19 cellular contexts compared by ENCODE assay signal in the genomic region with DNA sequence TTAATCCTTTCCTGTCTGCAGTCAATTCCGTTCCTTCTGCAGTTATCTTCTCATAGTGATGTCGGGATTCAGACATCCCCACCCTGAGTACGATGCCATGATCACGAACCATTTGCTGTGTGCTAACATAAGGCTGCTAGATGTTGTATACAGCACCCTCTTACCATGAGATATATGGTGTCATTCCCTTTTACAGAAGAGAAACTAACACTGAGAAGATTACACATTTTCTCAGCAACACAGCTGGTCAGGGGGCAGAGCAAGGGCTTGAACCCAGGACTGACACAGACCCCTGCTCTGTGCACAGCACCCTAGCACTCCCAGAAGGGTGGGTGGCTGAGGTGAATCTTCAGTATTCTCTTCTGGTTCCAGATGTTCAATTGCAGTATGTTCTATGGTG. TPM values are rescaled to one million over a fixed set of nuclear protein-coding genes. Genes with fewer than 3 reads are reported as not detected.
A peak's percentile ranks its signal among the peaks of the same experiment; 100 is the strongest.
DNase-seq lines count a peak whose midpoint lies in the region; ATAC-seq and TF ChIP-seq lines count a peak whose summit lies in the region.
"Had no signal": no experiment of that assay in that cellular context is flagged by ENCODE, and none has a peak within 500 bp of the region (broad histone marks: within the 10 kb centered on the region; RNA-seq: fewer than 3 reads in every experiment).

No MANE protein-coding gene starts in this region.

- H3K36me3 ChIP-seq in OCI-LY1 (ENCODE audit: insufficient read depth, low read length): no peaks in the 10 kb centered on the region
- no peaks in the 10 kb centered on the region for H3K36me3 ChIP-seq in tibial nerve
- H3K36me3 ChIP-seq: adrenal gland, esophagus muscularis mucosa had no signal

- peak; percentile 37 for ATAC-seq in HG02623 (IDR thresholded peaks at IDR 0.05; ENCODE audit: unreplicated experiment)
- ATAC-seq: CD8-positive, alpha-beta T cell; SK-N-SH treated with all-trans-retinoic acid at 6 μM for 48 hours had no signal

- H3K9ac ChIP-seq in OCI-LY1 (ENCODE audit: low read length): no peak overlapping the region; the same call in 1 of the 2 replicates

- peak overlapping the region; percentile 19; the same call in 1 of the 2 replicates for H3K4me2 ChIP-seq in OCI-LY1 (ENCODE audit: low read length)
- H3K4me2 ChIP-seq: PC-9 had no signal

- 76 to 95% methylated on average over 4 of the region's 4 CpGs for WGBS in tibial nerve, 2 donors

- no peak for DNase-seq in activated naive CD8-positive, alpha-beta T cell treated with anti-CD3 and anti-CD28 coated beads for 36 hours
- no peak for DNase-seq in putamen (ENCODE audit: low spot score)
- DNase-seq in tibial nerve (ENCODE audit: low spot score in 2 of 2): no peak
- DNase-seq in islet precursor cell: no peak
- no peak for DNase-seq in DMS153 treated with DMSO at 0.1 percent for 48 hours (lab: John Stamatoyannopoulos, UW; ENCODE audit: unreplicated experiment)
- DNase-seq: activated CD4-positive, alpha-beta T cell treated with anti-CD3 and anti-CD28 coated beads for 48 hours; adrenal gland; caudate nucleus; CD8-positive, alpha-beta T cell; immature natural killer cell; NCI-H2029; NCI-H510A; nephron progenitor cell; PC-9 had no signal

- no peak overlapping the region; the same call in 1 of the 2 replicates for H2AFZ ChIP-seq in OCI-LY1 (ENCODE audit: low read length)
- H2AFZ ChIP-seq: PC-9 had no signal

- H3K4me3 ChIP-seq in OCI-LY1 (ENCODE audit: low read depth, low read length, poor library complexity, severe bottlenecking) (no peak overlapping the region), tibial nerve (no peak overlapping the region)
- H3K4me3 ChIP-seq: adrenal gland, esophagus muscularis mucosa, PC-9 had no signal

- peaks cover 21% of the 10 kb centered on the region for H3K4me1 ChIP-seq in OCI-LY1 (ENCODE audit: insufficient read depth, low read length, severe bottlenecking)
- no peaks in the 10 kb centered on the region for H3K4me1 ChIP-seq in tibial nerve
- H3K4me1 ChIP-seq: adrenal gland had no signal

- no peaks in the 10 kb centered on the region for H4K20me1 ChIP-seq in OCI-LY1 (ENCODE audit: insufficient read depth, low read length)

- no peaks in the 10 kb centered on the region for H3K9me2 ChIP-seq in OCI-LY1 (ENCODE audit: low read depth, low read length)

- no peak for TF ChIP-seq CTCF in OCI-LY1 (IDR thresholded peaks at IDR 0.05; ENCODE audit: low read length)
- no peak for TF ChIP-seq CTCF in tibial nerve (IDR thresholded peaks at IDR 0.05)

- H3K9me3 Mint-ChIP-seq in activated naive CD8-positive, alpha-beta T cell (ENCODE audit: low read depth): no peaks in the 10 kb centered on the region
- H3K9me3 Mint-ChIP-seq in activated naive CD8-positive, alpha-beta T cell treated with anti-CD3 and anti-CD28 coated beads for 36 hours: no peaks in the 10 kb centered on the region
- H3K9me3 Mint-ChIP-seq: CD8-positive, alpha-beta T cell; immature natural killer cell; nephron progenitor cell had no signal

- H3K27me3 Mint-ChIP-seq in activated naive CD8-positive, alpha-beta T cell: no peaks in the 10 kb centered on the region
- no peaks in the 10 kb centered on the region for H3K27me3 Mint-ChIP-seq in activated naive CD8-positive, alpha-beta T cell treated with anti-CD3 and anti-CD28 coated beads for 36 hours

- no peak overlapping the region for H3K4me3 Mint-ChIP-seq in activated naive CD8-positive, alpha-beta T cell
- H3K4me3 Mint-ChIP-seq in activated naive CD8-positive, alpha-beta T cell treated with anti-CD3 and anti-CD28 coated beads for 36 hours: no peak overlapping the region
- H3K4me3 Mint-ChIP-seq: CD8-positive, alpha-beta T cell; immature natural killer cell; nephron progenitor cell had no signal

- TF ChIP-seq POLR2A in tibial nerve (IDR thresholded peaks at IDR 0.05): no peak

- peaks cover 36% of the 10 kb centered on the region for H3K4me1 Mint-ChIP-seq in activated naive CD8-positive, alpha-beta T cell (ENCODE audit: low read depth)
- peaks cover 40% of the 10 kb centered on the region for H3K4me1 Mint-ChIP-seq in activated naive CD8-positive, alpha-beta T cell treated with anti-CD3 and anti-CD28 coated beads for 36 hours

- peak overlapping the region; percentile 61 for H3K27ac Mint-ChIP-seq in activated naive CD8-positive, alpha-beta T cell
- no peak overlapping the region for H3K27ac Mint-ChIP-seq in activated naive CD8-positive, alpha-beta T cell treated with anti-CD3 and anti-CD28 coated beads for 36 hours
- H3K27ac Mint-ChIP-seq: CD8-positive, alpha-beta T cell; nephron progenitor cell had no signal

- H3K36me3 Mint-ChIP-seq in activated naive CD8-positive, alpha-beta T cell: no peaks in the 10 kb centered on the region
- H3K36me3 Mint-ChIP-seq in activated naive CD8-positive, alpha-beta T cell treated with anti-CD3 and anti-CD28 coated beads for 36 hours: peaks cover 2% of the 10 kb centered on the region
- H3K36me3 Mint-ChIP-seq: CD8-positive, alpha-beta T cell; immature natural killer cell had no signal

- H3K27me3 ChIP-seq in OCI-LY1 (ENCODE audit: insufficient read depth, low read length): no peaks in the 10 kb centered on the region
- H3K27me3 ChIP-seq in tibial nerve: no peaks in the 10 kb centered on the region
- H3K27me3 ChIP-seq: adrenal gland, esophagus muscularis mucosa had no signal

- H3K79me2 ChIP-seq in OCI-LY1 (ENCODE audit: insufficient read depth, low read length): no peaks in the 10 kb centered on the region

- no peaks in the 10 kb centered on the region for H3F3A ChIP-seq in OCI-LY1 (ENCODE audit: insufficient read depth, low read length)

- H3K9me3 ChIP-seq in OCI-LY1 (ENCODE audit: low read length): no peaks in the 10 kb centered on the region
- H3K9me3 ChIP-seq in tibial nerve: no peaks in the 10 kb centered on the region
- H3K9me3 ChIP-seq: adrenal gland, esophagus muscularis mucosa had no signal

- no peak for TF ChIP-seq EP300 in tibial nerve (IDR thresholded peaks at IDR 0.05)

- H3K27ac ChIP-seq in OCI-LY1 (ENCODE audit: low read depth, low read length, poor library complexity, severe bottlenecking) (no peak overlapping the region), tibial nerve (no peak overlapping the region)
- H3K27ac ChIP-seq: adrenal gland, esophagus muscularis mucosa, PC-9 had no signal

RNA-seq across cellular contexts. Expression of gene HSD17B4, which starts 46.9 kb away (rescaled TPM):
- 10 to 100 TPM; 68.3 to 74.2 TPM for total RNA-seq in activated naive CD8-positive, alpha-beta T cell treated with anti-CD3 and anti-CD28 coated beads for 36 hours
- total RNA-seq in tibial nerve: 100 to 1,000 TPM; 108 to 176 (median 113) TPM

RNA-seq across cellular contexts. Expression of gene TNFAIP8, which starts 49.6 kb away (rescaled TPM):
- total RNA-seq in activated naive CD8-positive, alpha-beta T cell treated with anti-CD3 and anti-CD28 coated beads for 36 hours: 100 to 1,000 TPM; 176 to 178 TPM
- total RNA-seq in tibial nerve: 10 to 100 TPM; 15.3 to 19.4 (median 17.8) TPM

Comparison
In these comparisons a context has a peak if more than half of its experiments do, and no peak if none do; other contexts are left out.
1. RNA of gene TNFAIP8, which starts 49.6 kb away (total RNA-seq): 176 to 178 TPM in activated naive CD8-positive, alpha-beta T cell treated with anti-CD3 and anti-CD28 coated beads for 36 hours; 15.3 to 19.4 TPM in tibial nerve; every median in the first group is over 4 times any median in the second.